ENCODE assay signal across 8 cellular contexts in the genomic region with DNA sequence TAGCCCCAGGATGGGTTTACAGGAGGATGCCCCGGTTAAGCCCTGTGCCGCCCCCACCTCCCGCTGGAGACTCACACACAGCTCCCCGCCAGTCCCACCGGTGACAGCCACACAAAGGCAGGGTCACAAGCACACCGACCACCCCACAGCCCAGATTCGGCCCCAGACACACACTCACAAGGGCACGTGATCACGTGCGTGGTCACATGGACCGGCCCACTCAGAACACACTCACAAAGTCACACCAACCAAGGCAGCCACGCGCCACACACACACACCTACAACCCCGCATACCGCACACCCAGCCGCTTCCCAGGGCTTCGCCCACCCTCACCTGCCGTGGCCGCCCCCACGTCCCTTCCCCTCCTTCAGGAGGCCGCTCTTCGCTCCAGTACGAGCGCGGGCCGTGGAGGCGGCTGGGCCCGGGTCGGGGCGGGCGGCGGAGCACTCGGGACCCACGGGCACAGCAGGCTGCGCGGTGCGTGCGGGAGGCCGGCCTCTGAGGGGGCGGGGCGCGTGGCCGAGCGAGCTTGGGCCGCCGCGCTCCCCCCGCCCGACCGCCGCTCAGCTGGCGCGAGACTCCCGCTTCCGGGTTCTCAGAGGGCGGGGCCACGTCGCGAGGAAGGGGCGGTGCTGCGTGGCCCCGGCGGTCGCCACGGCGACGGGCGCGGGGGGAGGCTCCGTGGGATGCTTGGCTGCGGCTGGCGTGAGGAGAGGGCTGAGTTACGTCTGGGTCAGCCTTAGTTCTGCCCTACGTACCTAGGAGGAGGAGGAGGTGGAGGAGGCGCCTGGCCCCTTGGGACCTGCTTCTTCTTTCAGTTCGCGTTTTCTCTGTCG. TPM values are rescaled to one million over a fixed set of nuclear protein-coding genes. Genes with fewer than 3 reads are reported as not detected.
DNase-seq lines count a peak whose midpoint lies in the region; ATAC-seq and TF ChIP-seq lines count a peak whose summit lies in the region.

A gene with protein sequence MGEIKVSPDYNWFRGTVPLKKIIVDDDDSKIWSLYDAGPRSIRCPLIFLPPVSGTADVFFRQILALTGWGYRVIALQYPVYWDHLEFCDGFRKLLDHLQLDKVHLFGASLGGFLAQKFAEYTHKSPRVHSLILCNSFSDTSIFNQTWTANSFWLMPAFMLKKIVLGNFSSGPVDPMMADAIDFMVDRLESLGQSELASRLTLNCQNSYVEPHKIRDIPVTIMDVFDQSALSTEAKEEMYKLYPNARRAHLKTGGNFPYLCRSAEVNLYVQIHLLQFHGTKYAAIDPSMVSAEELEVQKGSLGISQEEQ (minus strand): TSS at position 584 of the 837 bp plus-strand sequence. CDS start 6,345 bp downstream, outside the sequence.

- H3K27ac Mint-ChIP-seq in CD4-positive, alpha-beta T cell, result peak within 1 kb of the TSS; percentile 87
- peak within 1 kb of the TSS; percentile 82 for H3K27ac Mint-ChIP-seq in activated CD4-positive, alpha-beta memory T cell treated with anti-CD3 and anti-CD28 coated beads for 36 hours

- TF ChIP-seq CTCF in CD4-positive, alpha-beta T cell (IDR thresholded peaks at IDR 0.05), result no peak
- TF ChIP-seq CTCF in dorsolateral prefrontal cortex (IDR thresholded peaks at IDR 0.05 in 54 of 56, conservative IDR thresholded peaks at IDR 0.05 in 2 of 56; ENCODE audit: low read depth in 1 of 56, partially characterized antibody in 56 of 56) (peak in 8 of 56 donors; percentile 10 to 36 (median 18)), right lobe of liver (IDR thresholded peaks at IDR 0.05) (no peak)

- no peaks in the 10 kb centered on the region for H3K9me3 ChIP-seq in CD4-positive, alpha-beta T cell (ENCODE audit: control insufficient read depth, low read length)
- H3K9me3 ChIP-seq in right lobe of liver, result no peaks in the 10 kb centered on the region

- H3K27ac ChIP-seq in CD4-positive, alpha-beta T cell (ENCODE audit: low read depth, low read length), result peak within 1 kb of the TSS; percentile 63
- H3K27ac ChIP-seq in dorsolateral prefrontal cortex (peak within 1 kb of the TSS; percentile 71 to 97 (median 92)), right lobe of liver (peak within 1 kb of the TSS; percentile 93 to 98 (median 97))

- H3K27me3 Mint-ChIP-seq in CD4-positive, alpha-beta T cell, result no peaks in the 10 kb centered on the region
- no peaks in the 10 kb centered on the region for H3K27me3 Mint-ChIP-seq in activated CD4-positive, alpha-beta memory T cell treated with anti-CD3 and anti-CD28 coated beads for 36 hours

- H3K4me3 Mint-ChIP-seq in CD4-positive, alpha-beta T cell, result peak within 1 kb of the TSS; percentile 91
- H3K4me3 Mint-ChIP-seq in activated CD4-positive, alpha-beta memory T cell treated with anti-CD3 and anti-CD28 coated beads for 36 hours, result peak within 1 kb of the TSS; percentile 96

- peak; percentile 71 to 93 (median 84) for DNase-seq in CD4-positive, alpha-beta T cell
- DNase-seq in HK-2 (ENCODE audit: unreplicated experiment) (peak; percentile 89), NCI-H82 treated with DMSO at 0.1 percent for 48 hours (lab: John Stamatoyannopoulos, UW; ENCODE audit: unreplicated experiment) (peak; percentile 85), dorsolateral prefrontal cortex (peak; percentile 77 to 95 (median 90)), right lobe of liver (peak; percentile 94 to 97 (median 96))
- peak; percentile 95 for DNase-seq in activated CD4-positive, alpha-beta memory T cell treated with anti-CD3 and anti-CD28 coated beads for 36 hours
- peak; percentile 92 for DNase-seq in stimulated activated CD4-positive, alpha-beta T cell treated with anti-CD3 and anti-CD28 coated beads, Interleukin-4, amount 100 ng/mL, for 24 hours

- peaks cover 53% of the 10 kb centered on the region for H3K4me1 Mint-ChIP-seq in CD4-positive, alpha-beta T cell (ENCODE audit: low read depth)
- peaks cover 35% of the 10 kb centered on the region for H3K4me1 Mint-ChIP-seq in activated CD4-positive, alpha-beta memory T cell treated with anti-CD3 and anti-CD28 coated beads for 36 hours (ENCODE audit: low read depth)

- H3K36me3 Mint-ChIP-seq in CD4-positive, alpha-beta T cell (ENCODE audit: low read depth), result peaks cover 19% of the 10 kb centered on the region
- H3K36me3 Mint-ChIP-seq in activated CD4-positive, alpha-beta memory T cell treated with anti-CD3 and anti-CD28 coated beads for 36 hours, result peaks cover 2% of the 10 kb centered on the region

- TF ChIP-seq POLR2A in right lobe of liver (IDR thresholded peaks at IDR 0.05), result peak; percentile 71

- peaks cover 0 to 11% (median 2%) of the 10 kb centered on the region in 4 donors for H3K4me1 ChIP-seq in right lobe of liver

- CTCF ChIA-PET in CD4-positive, alpha-beta T cell (lab: Charles Lee), result interaction anchor here (0.6 to 2.4 kb wide), 2 partner anchors 148 to 154 kb away, joined by 3 to 9 read pairs; no protein-coding TSS in a partner anchor
- CTCF ChIA-PET in activated CD4-positive, alpha-beta memory T cell treated with anti-CD3 and anti-CD28 coated beads for 36 hours (lab: Charles Lee), result interaction anchor here (0.6 to 1.4 kb wide), 2 partner anchors 19 to 36 kb away, joined by 3 read pairs; no protein-coding TSS in a partner anchor

- H3K27me3 ChIP-seq in CD4-positive, alpha-beta T cell (ENCODE audit: control insufficient read depth, insufficient read depth, low read length), result no peaks in the 10 kb centered on the region
- H3K27me3 ChIP-seq in dorsolateral prefrontal cortex, result no peaks in the 10 kb centered on the region
- H3K27me3 ChIP-seq in right lobe of liver, result no peaks in the 10 kb centered on the region

- POLR2A ChIA-PET in CD4-positive, alpha-beta T cell (lab: Charles Lee), result interaction anchor here (0.7 to 1.6 kb wide), 6 partner anchors 24 to 602 kb away, joined by 3 to 9 read pairs (median 3); partner anchors contain the start of genes RNU5B-1 and TRIP4
- POLR2A ChIA-PET in activated CD4-positive, alpha-beta memory T cell treated with anti-CD3 and anti-CD28 coated beads for 36 hours (lab: Charles Lee), result interaction anchor here (1.2 to 1.6 kb wide), 4 partner anchors 11 to 316 kb away, joined by 3 to 7 read pairs (median 4); partner anchors contain the start of gene PARP16

- no peaks in the 10 kb centered on the region for H3K36me3 ChIP-seq in right lobe of liver

- intact Hi-C loops in CD4-positive, alpha-beta T cell (cut with DNase I, micrococcal nuclease), result loop anchor here in 1 of 2 experiments (5.0 to 10.0 kb wide), 5 partner anchors 143 to 895 kb away; partner anchors contain the start of genes CIAO2A, PDCD7, PLEKHO2 and RNU5A-1
- intact Hi-C loops in activated CD4-positive, alpha-beta memory T cell treated with anti-CD3 and anti-CD28 coated beads for 36 hours (cut with micrococcal nuclease), result loop anchor here (1.0 to 5.0 kb wide), 3 partner anchors 40 to 196 kb away; partner anchors contain the start of genes CLPX and MTFMT
- intact Hi-C loops in dorsolateral prefrontal cortex (cut with DNase I), result loop anchor here (2.0 to 10.0 kb wide), 4 partner anchors 38 to 145 kb away; partner anchors contain the start of genes MTFMT (in 2 of the 2) and PLEKHO2 (in 1 of the 2)
- intact Hi-C loops in right lobe of liver (cut with DNase I), result no loop called here

- peak; percentile 88 for ATAC-seq in CD4-positive, alpha-beta T cell (ENCODE audit: poor library complexity)
- ATAC-seq in GM19455 (IDR thresholded peaks at IDR 0.05; ENCODE audit: unreplicated experiment) (peak; percentile 95), right lobe of liver (peak; percentile 89 to 96 (median 94))

- no peaks in the 10 kb centered on the region for H3K9me3 Mint-ChIP-seq in CD4-positive, alpha-beta T cell
- no peaks in the 10 kb centered on the region for H3K9me3 Mint-ChIP-seq in activated CD4-positive, alpha-beta memory T cell treated with anti-CD3 and anti-CD28 coated beads for 36 hours

- WGBS in right lobe of liver (ENCODE audit: insufficient coverage, low coverage, low lambda C conversion rate, missing lambda C conversion rate), result 0% methylated on average over 20 of the region's 78 CpGs

- H3K4me3 ChIP-seq in dorsolateral prefrontal cortex (peak within 1 kb of the TSS; percentile 57 to 99 (median 91)), right lobe of liver (peak within 1 kb of the TSS; percentile 92 to 95 (median 92))

RNA-seq across cellular contexts. Expression of the gene that starts here (rescaled TPM):
- total RNA-seq in CD4-positive, alpha-beta T cell, result 10 to 100 TPM; 29.4 to 32.7 TPM
- total RNA-seq in activated CD4-positive, alpha-beta memory T cell treated with anti-CD3 and anti-CD28 coated beads for 36 hours, result 10 to 100 TPM; 69.3 to 73.0 TPM
- total RNA-seq in dorsolateral prefrontal cortex (10 to 100 TPM; 41.3 to 69.1 (median 50.6) TPM), right lobe of liver (10 to 100 TPM; 35.2 to 70.4 (median 52.2) TPM)

Comparison
In these comparisons a context has a peak if more than half of its experiments do, and no peak if none do; other contexts are left out.
1. Peak in every context shown above with its lines: DNase-seq, ATAC-seq, H3K4me3 ChIP-seq and H3K27ac ChIP-seq.
2. intact Hi-C loops: an anchor here in activated CD4-positive, alpha-beta memory T cell treated with anti-CD3 and anti-CD28 coated beads for 36 hours (1.0 to 5.0 kb wide) and dorsolateral prefrontal cortex (2.0 to 10.0 kb wide); none called in right lobe of liver.